Comparison of ENCODE assay signal across 9 cellular contexts in the genomic region with DNA sequence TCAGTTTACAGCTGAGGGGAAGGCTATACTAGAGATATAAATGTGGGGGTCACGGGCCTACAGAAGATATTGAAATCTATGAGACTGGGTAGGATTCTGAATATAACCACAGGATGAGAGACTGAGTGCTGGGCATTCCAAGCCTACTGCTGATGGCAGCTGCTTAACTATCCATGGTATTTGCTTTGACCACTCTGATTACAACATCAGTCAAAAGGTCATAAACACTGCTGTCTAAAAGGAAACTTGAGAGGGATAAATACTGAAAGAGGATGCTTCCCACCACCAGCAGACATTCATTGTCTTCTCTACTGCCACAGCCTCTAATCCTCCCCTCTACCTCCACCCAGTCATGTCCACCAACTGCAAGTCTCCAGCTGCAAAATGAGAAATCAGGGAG. TPM values are rescaled to one million over a fixed set of nuclear protein-coding genes. Genes with fewer than 3 reads are reported as not detected.
DNase-seq lines count a peak whose midpoint lies in the region; ATAC-seq lines count a peak whose summit lies in the region.
"Had no signal": no experiment of that assay in that cellular context is flagged by ENCODE, and none has a peak within 500 bp of the region (broad histone marks: within the 10 kb centered on the region; RNA-seq: fewer than 3 reads in every experiment).

No MANE protein-coding gene starts in this region.

- H3K9me3 Mint-ChIP-seq in activated naive CD8-positive, alpha-beta T cell (ENCODE audit: low read depth), result no peaks in the 10 kb centered on the region
- H3K9me3 Mint-ChIP-seq in activated naive CD8-positive, alpha-beta T cell treated with anti-CD3 and anti-CD28 coated beads for 36 hours, result no peaks in the 10 kb centered on the region
- H3K9me3 Mint-ChIP-seq in stimulated activated effector memory CD8-positive, alpha-beta T cell treated with anti-CD3 and anti-CD28 coated beads, Interleukin-12 subunit alpha, Interleukin-12 subunit beta, amount 100 ng/mL, for 72 hours, result no peaks in the 10 kb centered on the region

- peak overlapping the region; percentile 27 for H3K4me3 Mint-ChIP-seq in activated naive CD8-positive, alpha-beta T cell
- no peak overlapping the region for H3K4me3 Mint-ChIP-seq in activated naive CD8-positive, alpha-beta T cell treated with anti-CD3 and anti-CD28 coated beads for 36 hours
- peak overlapping the region; percentile 10 for H3K4me3 Mint-ChIP-seq in stimulated activated effector memory CD8-positive, alpha-beta T cell treated with anti-CD3 and anti-CD28 coated beads, Interleukin-12 subunit alpha, Interleukin-12 subunit beta, amount 100 ng/mL, for 72 hours

- ATAC-seq in stimulated activated effector memory CD8-positive, alpha-beta T cell treated with anti-CD3 and anti-CD28 coated beads, Interleukin-12 subunit alpha, Interleukin-12 subunit beta, amount 100 ng/mL, for 72 hours, result no peak
- ATAC-seq in HG02973 (IDR thresholded peaks at IDR 0.05; ENCODE audit: unreplicated experiment) (no peak), GM21576 (IDR thresholded peaks at IDR 0.05; ENCODE audit: unreplicated experiment) (no peak)

- peaks cover 16% of the 10 kb centered on the region for H3K36me3 Mint-ChIP-seq in activated naive CD8-positive, alpha-beta T cell
- peaks cover 50% of the 10 kb centered on the region for H3K36me3 Mint-ChIP-seq in activated naive CD8-positive, alpha-beta T cell treated with anti-CD3 and anti-CD28 coated beads for 36 hours
- peaks cover 90% of the 10 kb centered on the region for H3K36me3 Mint-ChIP-seq in stimulated activated effector memory CD8-positive, alpha-beta T cell treated with anti-CD3 and anti-CD28 coated beads, Interleukin-12 subunit alpha, Interleukin-12 subunit beta, amount 100 ng/mL, for 72 hours

- no peak overlapping the region for H3K27ac Mint-ChIP-seq in activated naive CD8-positive, alpha-beta T cell
- H3K27ac Mint-ChIP-seq in activated naive CD8-positive, alpha-beta T cell treated with anti-CD3 and anti-CD28 coated beads for 36 hours, result no peak overlapping the region
- peak overlapping the region; percentile 51 for H3K27ac Mint-ChIP-seq in stimulated activated effector memory CD8-positive, alpha-beta T cell treated with anti-CD3 and anti-CD28 coated beads, Interleukin-12 subunit alpha, Interleukin-12 subunit beta, amount 100 ng/mL, for 72 hours

- no peaks in the 10 kb centered on the region for H3K27me3 Mint-ChIP-seq in activated naive CD8-positive, alpha-beta T cell
- H3K27me3 Mint-ChIP-seq in activated naive CD8-positive, alpha-beta T cell treated with anti-CD3 and anti-CD28 coated beads for 36 hours, result no peaks in the 10 kb centered on the region

- H3K4me1 Mint-ChIP-seq in activated naive CD8-positive, alpha-beta T cell (ENCODE audit: low read depth), result peaks cover 90% of the 10 kb centered on the region
- H3K4me1 Mint-ChIP-seq in activated naive CD8-positive, alpha-beta T cell treated with anti-CD3 and anti-CD28 coated beads for 36 hours, result peaks cover 65% of the 10 kb centered on the region
- peaks cover 73% of the 10 kb centered on the region for H3K4me1 Mint-ChIP-seq in stimulated activated effector memory CD8-positive, alpha-beta T cell treated with anti-CD3 and anti-CD28 coated beads, Interleukin-12 subunit alpha, Interleukin-12 subunit beta, amount 100 ng/mL, for 72 hours

- no peak for DNase-seq in activated naive CD8-positive, alpha-beta T cell treated with anti-CD3 and anti-CD28 coated beads for 36 hours
- DNase-seq in SW 1271 (lab: John Stamatoyannopoulos, UW) (peak; percentile 17 to 78), fibroblast of the conjunctiva (ENCODE audit: low read depth) (peak; percentile 48)
- no peak for DNase-seq in stimulated activated effector memory CD8-positive, alpha-beta T cell treated with anti-CD3 and anti-CD28 coated beads, Interleukin-12 subunit alpha, Interleukin-12 subunit beta, amount 100 ng/mL, for 72 hours (ENCODE audit: low spot score in 2 of 2)
- DNase-seq in activated CD8-positive, alpha-beta memory T cell treated with anti-CD3 and anti-CD28 coated beads, Interleukin-2, amount 50 U/mL, for 48 hours, result no peak
- DNase-seq: NCI-H526 had no signal

RNA-seq across cellular contexts. Expression of a gene that starts 3.8 kb away (rescaled TPM):
- 10 to 100 TPM; 47.5 to 48.2 TPM for total RNA-seq in activated naive CD8-positive, alpha-beta T cell treated with anti-CD3 and anti-CD28 coated beads for 36 hours

Comparison
In these comparisons a context has a peak if more than half of its experiments do, and no peak if none do; other contexts are left out.
1. DNase-seq: peak in SW 1271 (2 of 2) and fibroblast of the conjunctiva (single experiment); none in activated naive CD8-positive, alpha-beta T cell treated with anti-CD3 and anti-CD28 coated beads for 36 hours (single experiment), stimulated activated effector memory CD8-positive, alpha-beta T cell treated with anti-CD3 and anti-CD28 coated beads, Interleukin-12 subunit alpha, Interleukin-12 subunit beta, amount 100 ng/mL, for 72 hours (0 of 2) and activated CD8-positive, alpha-beta memory T cell treated with anti-CD3 and anti-CD28 coated beads, Interleukin-2, amount 50 U/mL, for 48 hours (single experiment).